In the genomic region with DNA sequence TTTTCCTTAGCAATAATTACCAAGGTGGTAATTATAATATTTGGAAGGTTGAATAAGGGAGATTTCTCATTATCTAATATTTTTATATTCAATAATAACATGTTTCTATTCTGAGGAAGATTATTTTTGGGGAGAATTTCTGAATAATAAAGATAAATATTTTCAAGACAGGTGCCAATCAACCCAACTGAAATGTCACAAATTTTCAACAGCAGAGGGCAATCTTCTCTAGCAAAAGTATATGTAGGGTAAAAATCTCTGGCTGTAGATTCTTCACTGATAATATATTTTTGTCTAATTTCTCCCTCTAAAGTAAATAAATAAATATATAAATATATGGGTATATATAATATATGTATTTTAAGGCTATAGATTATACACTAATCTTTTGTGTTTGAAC, we compare ENCODE assay signal across 19 cellular contexts.
DNase-seq lines count a peak whose midpoint lies in the region; ATAC-seq and TF ChIP-seq lines count a peak whose summit lies in the region.
"Had no signal": no experiment of that assay in that cellular context is flagged by ENCODE, and none has a peak within 500 bp of the region (broad histone marks: within the 10 kb centered on the region; RNA-seq: fewer than 3 reads in every experiment).

No MANE protein-coding gene starts in this region.

- no peaks in the 10 kb centered on the region for H3K9me3 Mint-ChIP-seq in neural progenitor cell
- H3K9me3 Mint-ChIP-seq: activated naive CD4-positive, alpha-beta T cell treated with anti-CD3 and anti-CD28 coated beads for 36 hours had no signal

- H3K4me1 ChIP-seq in neural progenitor cell, result no peaks in the 10 kb centered on the region
- H3K4me1 ChIP-seq: BE2C had no signal

- no peaks in the 10 kb centered on the region for H4K20me1 ChIP-seq in neural progenitor cell (ENCODE audit: low read depth)

- H3K36me3 ChIP-seq in H7 (replicated peaks; ENCODE audit: control insufficient read depth, insufficient read depth, low read length) (no peaks in the 10 kb centered on the region), neural progenitor cell (no peaks in the 10 kb centered on the region)
- H3K36me3 ChIP-seq: BE2C had no signal

- no peak overlapping the region for H3K4me2 ChIP-seq in neural progenitor cell

- no peaks in the 10 kb centered on the region for H3K9me3 ChIP-seq in neural progenitor cell (ENCODE audit: low read depth)
- H3K9me3 ChIP-seq: BE2C had no signal

- TF ChIP-seq CTCF in VCaP (conservative IDR thresholded peaks at IDR 0.05) (peak; percentile 52; the same call in 1 of the 2 replicates), neural progenitor cell (IDR thresholded peaks at IDR 0.05) (peak; percentile 50)

- H3K27me3 Mint-ChIP-seq in neural progenitor cell (ENCODE audit: insufficient read depth, low read depth), result no peaks in the 10 kb centered on the region
- H3K27me3 Mint-ChIP-seq: naive thymus-derived CD8-positive, alpha-beta T cell; progenitor cell of endocrine pancreas had no signal

- DNase-seq in H7, result peak; percentile 4
- DNase-seq in NAMALWA (ENCODE audit: low spot score), result peak; percentile 24
- no peak for DNase-seq in neural progenitor cell (ENCODE audit: low spot score)
- no peak for DNase-seq in HuH-7 (ENCODE audit: low spot score)
- DNase-seq in posterior vena cava (ENCODE audit: low spot score), result no peak
- DNase-seq: activated naive CD4-positive, alpha-beta T cell treated with anti-CD3 and anti-CD28 coated beads for 36 hours; anterior cingulate cortex; BE2C; effector memory CD4-positive, alpha-beta T cell; GF-D8; islet precursor cell; mesenchymal stem cell; naive thymus-derived CD8-positive, alpha-beta T cell; NCI-H2029; NCI-H446 treated with DMSO at 0.1 percent for 48 hours; T-helper 1 cell had no signal

- no peak overlapping the region for H3K4me3 Mint-ChIP-seq in neural progenitor cell
- H3K4me3 Mint-ChIP-seq: activated naive CD4-positive, alpha-beta T cell treated with anti-CD3 and anti-CD28 coated beads for 36 hours; naive thymus-derived CD8-positive, alpha-beta T cell had no signal

- no peak overlapping the region for H3K4me3 ChIP-seq in H7 (ENCODE audit: insufficient read depth, low read depth, low read length)
- H3K4me3 ChIP-seq in neural progenitor cell, result no peak overlapping the region

- no peak overlapping the region for H2AFZ ChIP-seq in neural progenitor cell (replicated peaks)

- no peaks in the 10 kb centered on the region for H3K36me3 Mint-ChIP-seq in neural progenitor cell
- H3K36me3 Mint-ChIP-seq: naive thymus-derived CD8-positive, alpha-beta T cell had no signal

- no peaks in the 10 kb centered on the region for H3F3A ChIP-seq in neural progenitor cell (ENCODE audit: low read depth)

- intact Hi-C loops in posterior vena cava (cut with DNase I), result no loop called here

- no peak overlapping the region for H3K27ac Mint-ChIP-seq in neural progenitor cell
- H3K27ac Mint-ChIP-seq: activated naive CD4-positive, alpha-beta T cell treated with anti-CD3 and anti-CD28 coated beads for 36 hours; naive thymus-derived CD8-positive, alpha-beta T cell; progenitor cell of endocrine pancreas had no signal

- no peaks in the 10 kb centered on the region for H3K79me2 ChIP-seq in neural progenitor cell (ENCODE audit: low read depth)

- peaks cover 6% of the 10 kb centered on the region for H3K27me3 ChIP-seq in H7 (ENCODE audit: control insufficient read depth, insufficient read depth, low read length)
- no peaks in the 10 kb centered on the region for H3K27me3 ChIP-seq in neural progenitor cell
- H3K27me3 ChIP-seq: BE2C had no signal

- no peak overlapping the region for H3K9ac ChIP-seq in neural progenitor cell

- H3K4me1 Mint-ChIP-seq in neural progenitor cell, result no peaks in the 10 kb centered on the region
- H3K4me1 Mint-ChIP-seq: naive thymus-derived CD8-positive, alpha-beta T cell had no signal

- H3K27ac ChIP-seq in VCaP (no peak overlapping the region), neural progenitor cell (no peak overlapping the region)

- ATAC-seq in HG02938 (IDR thresholded peaks at IDR 0.05; ENCODE audit: unreplicated experiment), result no peak
- ATAC-seq: naive thymus-derived CD8-positive, alpha-beta T cell had no signal

Comparison
In these comparisons a context has a peak if more than half of its experiments do, and no peak if none do; other contexts are left out.
1. DNase-seq: peak in H7 (single experiment) and NAMALWA (single experiment); none in neural progenitor cell (single experiment), HuH-7 (single experiment) and posterior vena cava (single experiment).